ENCODE assay signal across 10 cellular contexts in genomic region chr11:8717544-8717875, GRCh38. TPM values are rescaled to one million over a fixed set of nuclear protein-coding genes. Genes with fewer than 3 reads are reported as not detected.
A peak's percentile ranks its signal among the peaks of the same experiment; 100 is the strongest.
DNase-seq lines count a peak whose midpoint lies in the region; ATAC-seq and TF ChIP-seq lines count a peak whose summit lies in the region.
"Had no signal": no experiment of that assay in that cellular context is flagged by ENCODE, and none has a peak within 500 bp of the region (broad histone marks: within the 10 kb centered on the region; RNA-seq: fewer than 3 reads in every experiment).

No MANE protein-coding gene starts in this region.

- POLR2A ChIA-PET in CD8-positive, alpha-beta T cell (lab: Charles Lee): no interaction called here

- H3K36me3 ChIP-seq in HUES48 (ENCODE audit: control insufficient read depth, insufficient read depth, low read length) (peaks cover 5% of the 10 kb centered on the region; the same call in 1 of the 2 replicates), breast epithelium (no peaks in the 10 kb centered on the region), mucosa of stomach (ENCODE audit: control insufficient read depth, insufficient read depth, low read length) (no peaks in the 10 kb centered on the region), thyroid gland (no peaks in the 10 kb centered on the region)
- H3K36me3 ChIP-seq in CD8-positive, alpha-beta T cell (ENCODE audit: insufficient read depth, low read length): no peaks in the 10 kb centered on the region

- H3K27ac Mint-ChIP-seq in CD8-positive, alpha-beta T cell: no peak overlapping the region

- DNase-seq in breast epithelium (ENCODE audit: low spot score in 2 of 2) (no peak), thyroid gland (peak in 1 of 2 donors; percentile 47), NCI-H748 (lab: John Stamatoyannopoulos, UW; ENCODE audit: unreplicated experiment) (no peak), NCI-H774 (lab: John Stamatoyannopoulos, UW) (no peak)
- DNase-seq in CD8-positive, alpha-beta T cell: no peak
- DNase-seq: NCI-H524 treated with DMSO at 0.1 percent for 48 hours had no signal

- CTCF ChIA-PET in CD8-positive, alpha-beta T cell (lab: Charles Lee): no interaction called here

- TF ChIP-seq POLR2A in breast epithelium (IDR thresholded peaks at IDR 0.05): no peak
- TF ChIP-seq POLR2A in thyroid gland (IDR thresholded peaks at IDR 0.05): no peak

- H3K27ac ChIP-seq in HUES48 (ENCODE audit: low read depth, low read length) (peak overlapping the region; percentile 86), breast epithelium (peak overlapping the region; percentile 98), thyroid gland (peak overlapping the region; percentile 77 to 92 (median 88))
- no peak overlapping the region for H3K27ac ChIP-seq in CD8-positive, alpha-beta T cell (ENCODE audit: low read depth, low read length)
- H3K27ac ChIP-seq: KMS-11 had no signal

- H3K27me3 Mint-ChIP-seq in CD8-positive, alpha-beta T cell (ENCODE audit: low read depth): peaks cover 8% of the 10 kb centered on the region

- H3K4me3 Mint-ChIP-seq in CD8-positive, alpha-beta T cell: no peak overlapping the region

- peaks cover 36% of the 10 kb centered on the region for H3K4me1 ChIP-seq in HUES48 (ENCODE audit: control insufficient read depth, insufficient read depth, low read length)
- peaks cover 36 to 78% of the 10 kb centered on the region in 2 donors for H3K4me1 ChIP-seq in breast epithelium
- H3K4me1 ChIP-seq in mucosa of stomach (ENCODE audit: control insufficient read depth, insufficient read depth, low read length): peaks cover 60% of the 10 kb centered on the region
- H3K4me1 ChIP-seq in thyroid gland: peaks cover 61 to 80% of the 10 kb centered on the region in 2 donors
- no peaks in the 10 kb centered on the region for H3K4me1 ChIP-seq in CD8-positive, alpha-beta T cell (ENCODE audit: insufficient read depth, low read length)

- no peaks in the 10 kb centered on the region for H3K36me3 Mint-ChIP-seq in CD8-positive, alpha-beta T cell

- TF ChIP-seq CTCF in breast epithelium (IDR thresholded peaks at IDR 0.05) (no peak), thyroid gland (IDR thresholded peaks at IDR 0.05) (no peak)
- no peak for TF ChIP-seq CTCF in CD8-positive, alpha-beta T cell (IDR thresholded peaks at IDR 0.05)

- 57 to 59% methylated on average over 9 of the region's 9 CpGs for WGBS in thyroid gland, 2 donors

- intact Hi-C loops in breast epithelium (cut with DNase I; ENCODE audit: low total_unique reads): loop anchor here (10.0 kb wide), 1 partner anchor 87 kb away; no protein-coding TSS in a partner anchor
- intact Hi-C loops in thyroid gland (cut with DNase I): no loop called here
- intact Hi-C loops in CD8-positive, alpha-beta T cell (cut with DNase I, micrococcal nuclease): no loop called here

- no peak for ATAC-seq in CD8-positive, alpha-beta T cell
- ATAC-seq: left colon had no signal

- H3K9me3 ChIP-seq in HUES48 (ENCODE audit: control insufficient read depth, insufficient read depth, low read length): no peaks in the 10 kb centered on the region
- H3K9me3 ChIP-seq in breast epithelium: no peaks in the 10 kb centered on the region
- no peaks in the 10 kb centered on the region for H3K9me3 ChIP-seq in mucosa of stomach (ENCODE audit: control insufficient read depth, low read length)
- no peaks in the 10 kb centered on the region for H3K9me3 ChIP-seq in thyroid gland
- H3K9me3 ChIP-seq in CD8-positive, alpha-beta T cell (ENCODE audit: low read length): no peaks in the 10 kb centered on the region

- H3K9ac ChIP-seq in HUES48 (ENCODE audit: low read depth, low read length) (no peak overlapping the region), mucosa of stomach (ENCODE audit: low read length) (peak overlapping the region; percentile 35)
- H3K9ac ChIP-seq: KMS-11 had no signal

- H3K27me3 ChIP-seq in HUES48 (ENCODE audit: control insufficient read depth, insufficient read depth, low read length): no peaks in the 10 kb centered on the region
- H3K27me3 ChIP-seq in breast epithelium: no peaks in the 10 kb centered on the region
- H3K27me3 ChIP-seq in mucosa of stomach (ENCODE audit: control insufficient read depth, insufficient read depth, low read length): no peaks in the 10 kb centered on the region
- H3K27me3 ChIP-seq in thyroid gland: no peaks in the 10 kb centered on the region
- no peaks in the 10 kb centered on the region for H3K27me3 ChIP-seq in CD8-positive, alpha-beta T cell (ENCODE audit: insufficient read depth, low read length)

- no peak overlapping the region for H3K4me3 ChIP-seq in HUES48 (ENCODE audit: low read depth, low read length)
- H3K4me3 ChIP-seq in breast epithelium: peak overlapping the region in 1 of 3 donors; percentile 20
- no peak overlapping the region for H3K4me3 ChIP-seq in mucosa of stomach (ENCODE audit: low read length)
- H3K4me3 ChIP-seq in thyroid gland (replicated peaks in 1 of 3): no peak overlapping the region
- H3K4me3 ChIP-seq in CD8-positive, alpha-beta T cell (ENCODE audit: low read depth, low read length): no peak overlapping the region

- no peaks in the 10 kb centered on the region for H3K9me3 Mint-ChIP-seq in CD8-positive, alpha-beta T cell

- peaks cover 2% of the 10 kb centered on the region for H3K4me1 Mint-ChIP-seq in CD8-positive, alpha-beta T cell (ENCODE audit: low read depth)

RNA-seq across cellular contexts. Expression of gene RPL27A, which starts 34.9 kb away (rescaled TPM):
- total RNA-seq in breast epithelium (1,000 to 10,000 TPM in 2 of 3 donors, 100 to 1,000 TPM in 1; 907 to 1,119 (median 1,000) TPM), thyroid gland (1,000 to 10,000 TPM; 1,071 to 3,396 (median 1,647) TPM)
- total RNA-seq in CD8-positive, alpha-beta T cell: 1,000 to 10,000 TPM; 1,595 to 1,676 TPM

RNA-seq across cellular contexts. Expression of gene TRIM66, which starts 35.0 kb away (rescaled TPM):
- 10 to 100 TPM in 2 of 3 donors, 1 to 10 TPM in 1; 6.6 to 12.7 (median 11.5) TPM for total RNA-seq in breast epithelium
- 10 to 100 TPM in 1 of 4 donors, 1 to 10 TPM in 3; 7.7 to 48.5 (median 9.4) TPM for total RNA-seq in thyroid gland
- total RNA-seq in CD8-positive, alpha-beta T cell: 1 to 10 TPM; 8.6 to 9.1 TPM
